8 cellular contexts compared by ENCODE assay signal in genomic region chr1:201184734-201185453, GRCh38. TPM values are rescaled to one million over a fixed set of nuclear protein-coding genes. Genes with fewer than 3 reads are reported as not detected.
DNase-seq lines count a peak whose midpoint lies in the region; ATAC-seq, FAIRE-seq and TF ChIP-seq lines count a peak whose summit lies in the region.

No MANE protein-coding gene starts in this region.

- ATAC-seq in Right ventricle myocardium superior (ENCODE audit: poor library complexity) (peak; percentile 78), gastrocnemius medialis (peak; percentile 94 to 98), HG03432 (IDR thresholded peaks at IDR 0.05; ENCODE audit: unreplicated experiment) (no peak)

- H3K36me3 ChIP-seq in Karpas-422 (ENCODE audit: insufficient read depth, low read length) (no peaks in the 10 kb centered on the region), gastrocnemius medialis (no peaks in the 10 kb centered on the region)

- peak; percentile 92 for FAIRE-seq in TTC549 (lab: Jason Lieb, UNC)

- in situ Hi-C loops in gastrocnemius medialis (cut with MboI; ENCODE audit: low sequenced_read_pairs in 4 of 4), result no loop called here

- H4K20me1 ChIP-seq in Karpas-422 (ENCODE audit: insufficient read depth, low read depth, low read length), result no peaks in the 10 kb centered on the region

- intact Hi-C loops in Right ventricle myocardium superior (cut with DNase I), result no loop called here
- intact Hi-C loops in gastrocnemius medialis (cut with DNase I; ENCODE audit: low total_unique reads), result loop anchor here (1.0 to 2.0 kb wide), 3 partner anchors 15 to 36 kb away; partner anchors contain the start of gene TMEM9

- H2AFZ ChIP-seq in Karpas-422 (ENCODE audit: low read length), result no peak overlapping the region

- H3K4me1 ChIP-seq in Karpas-422 (ENCODE audit: low read length), result peaks cover 12% of the 10 kb centered on the region
- H3K4me1 ChIP-seq in gastrocnemius medialis, result peaks cover 38 to 40% of the 10 kb centered on the region in 2 donors

- peak; percentile 92 for DNase-seq in DMS53 (lab: John Stamatoyannopoulos, UW)
- peak; percentile 60 for DNase-seq in Karpas-422
- no peak for DNase-seq in Right ventricle myocardium superior
- peak; percentile 66 to 88 for DNase-seq in gastrocnemius medialis
- no peak for DNase-seq in germinal center (ENCODE audit: low spot score)
- no peak for DNase-seq in mucosa of gallbladder (ENCODE audit: low spot score)

- no peaks in the 10 kb centered on the region for H3K27me3 ChIP-seq in Karpas-422 (ENCODE audit: low read length)
- no peaks in the 10 kb centered on the region for H3K27me3 ChIP-seq in gastrocnemius medialis

- H3K4me2 ChIP-seq in Karpas-422 (ENCODE audit: low read depth, low read length, poor library complexity, severe bottlenecking), result no peak overlapping the region

- TF ChIP-seq CTCF in gastrocnemius medialis (IDR thresholded peaks at IDR 0.05 in 4 of 5, conservative IDR thresholded peaks at IDR 0.05 in 1 of 5), result peak; percentile 52 to 74 (median 71)

- H3K9me3 ChIP-seq in Karpas-422 (ENCODE audit: low read length) (no peaks in the 10 kb centered on the region), gastrocnemius medialis (no peaks in the 10 kb centered on the region)

- H3K9ac ChIP-seq in Karpas-422 (ENCODE audit: low read length), result no peak overlapping the region

- peak; percentile 16 to 21 for TF ChIP-seq POLR2A in gastrocnemius medialis (IDR thresholded peaks at IDR 0.05)

- H3K4me3 ChIP-seq in Karpas-422 (ENCODE audit: low read length), result no peak overlapping the region
- H3K4me3 ChIP-seq in gastrocnemius medialis, result no peak overlapping the region

- H3K27ac ChIP-seq in Karpas-422 (ENCODE audit: low read length), result no peak overlapping the region
- H3K27ac ChIP-seq in gastrocnemius medialis, result peak overlapping the region; percentile 76 to 92 (median 84)

- H3K9me2 ChIP-seq in Karpas-422 (replicated peaks; ENCODE audit: insufficient read depth, low read length), result no peaks in the 10 kb centered on the region

- H3K79me2 ChIP-seq in Karpas-422 (ENCODE audit: low read length), result no peaks in the 10 kb centered on the region

RNA-seq across cellular contexts. Expression of gene IGFN1, which starts 5.7 kb away (rescaled TPM):
- total RNA-seq in Karpas-422 (2014; rRNA removed; shearing (Covaris generic); ENCODE audit: low replicate concordance), result not detected in 2 replicates
- total RNA-seq in Right ventricle myocardium superior, result not detected
- total RNA-seq in gastrocnemius medialis, result 100 to 1,000 TPM in 1 of 4 donors, 10 to 100 TPM in 3; 11.2 to 113 (median 27.7) TPM
- 0.40 TPM for total RNA-seq in mucosa of gallbladder

RNA-seq across cellular contexts. Expression of gene TMEM9, which starts 30.6 kb away (rescaled TPM):
- total RNA-seq in Karpas-422 (2014; rRNA removed; shearing (Covaris generic); ENCODE audit: low replicate concordance), result 27.1 and 45.5 TPM in 2 replicates
- 20.7 TPM for total RNA-seq in Right ventricle myocardium superior
- total RNA-seq in gastrocnemius medialis, result 10 to 100 TPM; 11.9 to 38.8 (median 13.0) TPM
- total RNA-seq in mucosa of gallbladder, result 72.8 TPM

RNA-seq across cellular contexts. Expression of gene ASCL5, which starts 57.9 kb away (rescaled TPM):
- not detected in 2 replicates for total RNA-seq in Karpas-422 (2014; rRNA removed; shearing (Covaris generic); ENCODE audit: low replicate concordance)
- total RNA-seq in Right ventricle myocardium superior (not detected), gastrocnemius medialis (not detected), mucosa of gallbladder (0.12 TPM)

Comparison
In these comparisons a context has a peak if more than half of its experiments do, and no peak if none do; other contexts are left out.
1. DNase-seq: peak in DMS53 (single experiment), Karpas-422 (single experiment) and gastrocnemius medialis (2 of 2); none in Right ventricle myocardium superior (single experiment), germinal center (single experiment) and mucosa of gallbladder (single experiment).